Comparison of ENCODE assay signal across 8 cellular contexts in genomic region chr6:130018292-130018829, GRCh38. TPM values are rescaled to one million over a fixed set of nuclear protein-coding genes. Genes with fewer than 3 reads are reported as not detected.
DNase-seq lines count a peak whose midpoint lies in the region; ATAC-seq and TF ChIP-seq lines count a peak whose summit lies in the region.

TSS of gene L3MBTL3 (plus strand) at chr6:130018581. CDS start at chr6:130042700, 24,119 bp downstream.

- no peaks in the 10 kb centered on the region for H3K9me3 ChIP-seq in smooth muscle cell (replicated peaks; ENCODE audit: low read depth)

- TF ChIP-seq CTCF in activated B cell treated with CpG ODN at 0.5 μM for 24 hours (IDR thresholded peaks at IDR 0.05) (no peak), cardiac fibroblast (IDR thresholded peaks at IDR 0.05; ENCODE audit: low read depth, low read length) (no peak), smooth muscle cell (IDR thresholded peaks at IDR 0.05; ENCODE audit: borderline replicate concordance, insufficient read depth, poor library complexity, severe bottlenecking) (no peak)

- H3K4me1 ChIP-seq in smooth muscle cell (ENCODE audit: low read depth): no peaks in the 10 kb centered on the region

- H3K9ac ChIP-seq in smooth muscle cell (ENCODE audit: low read depth): peak within 1 kb of the TSS; percentile 67

- H3K4me3 ChIP-seq in cardiac fibroblast (replicated peaks in 1 of 2; ENCODE audit: low read depth in 2 of 2, low read length in 2 of 2) (peak within 1 kb of the TSS; percentile 78 to 83), smooth muscle cell (peak within 1 kb of the TSS; percentile 82)

- peak within 1 kb of the TSS; percentile 100 for H3K4me3 Mint-ChIP-seq in activated B cell treated with CpG ODN at 0.5 μM for 24 hours

- H4K20me1 ChIP-seq in smooth muscle cell (ENCODE audit: low read depth): peaks cover 12% of the 10 kb centered on the region

- H3K27me3 Mint-ChIP-seq in activated B cell treated with CpG ODN at 0.5 μM for 24 hours: no peaks in the 10 kb centered on the region

- peak within 1 kb of the TSS; percentile 94 for H3K4me2 ChIP-seq in smooth muscle cell

- H3K27me3 ChIP-seq in smooth muscle cell (ENCODE audit: low read depth): no peaks in the 10 kb centered on the region

- ATAC-seq in HG03060 (IDR thresholded peaks at IDR 0.05; ENCODE audit: low read depth, unreplicated experiment): peak; percentile 48
- ATAC-seq in activated B cell treated with CpG ODN at 0.5 μM for 24 hours (ENCODE audit: low read depth): peak; percentile 67

- intact Hi-C loops in activated B cell treated with CpG ODN at 0.5 μM for 24 hours (cut with micrococcal nuclease): loop anchor here (1.0 to 5.0 kb wide), 2 partner anchors 10 to 626 kb away; no protein-coding TSS in a partner anchor

- peak within 1 kb of the TSS; percentile 63 for H3K27ac ChIP-seq in smooth muscle cell (ENCODE audit: low read depth)

- peak within 1 kb of the TSS; percentile 99 for H2AFZ ChIP-seq in smooth muscle cell (ENCODE audit: low read depth)

- peaks cover 17% of the 10 kb centered on the region for H3K36me3 Mint-ChIP-seq in activated B cell treated with CpG ODN at 0.5 μM for 24 hours (ENCODE audit: low read depth)

- POLR2A ChIA-PET in activated B cell treated with CpG ODN at 0.5 μM for 24 hours (lab: Charles Lee): interaction anchor here (0.5 to 3.4 kb wide), 3 partner anchors 12 to 420 kb away, joined by 3 to 23 read pairs (median 5); no protein-coding TSS in a partner anchor

- CTCF ChIA-PET in activated B cell treated with CpG ODN at 0.5 μM for 24 hours (lab: Charles Lee): interaction anchor here (0.6 to 0.9 kb wide), 2 partner anchors 82 to 649 kb away, joined by 3 to 4 read pairs; no protein-coding TSS in a partner anchor

- H3K27ac Mint-ChIP-seq in activated B cell treated with CpG ODN at 0.5 μM for 24 hours: peak within 1 kb of the TSS; percentile 100

- peaks cover 20% of the 10 kb centered on the region for H3K79me2 ChIP-seq in smooth muscle cell (ENCODE audit: low read depth)

- no peaks in the 10 kb centered on the region for H3K36me3 ChIP-seq in smooth muscle cell (ENCODE audit: low read depth)

- H3K9me3 Mint-ChIP-seq in activated B cell treated with CpG ODN at 0.5 μM for 24 hours: no peaks in the 10 kb centered on the region

- DNase-seq in DMS79 treated with DMSO at 0.1 percent for 48 hours (lab: John Stamatoyannopoulos, UW): peak; percentile 54
- DNase-seq in DMS79 (lab: John Stamatoyannopoulos, UW): no peak
- DNase-seq in NCI-H2196 (lab: John Stamatoyannopoulos, UW; ENCODE audit: unreplicated experiment): peak; percentile 76
- peak; percentile 82 for DNase-seq in activated B cell treated with CpG ODN at 0.5 μM for 24 hours
- peak; percentile 86 to 89 for DNase-seq in cardiac fibroblast (ENCODE audit: low read depth in 2 of 2)
- DNase-seq in inferior parietal cortex (ENCODE audit: extremely low spot score): peak; percentile 88
- DNase-seq in smooth muscle cell (lab: John Stamatoyannopoulos, UW; ENCODE audit: unreplicated experiment): peak; percentile 69

- 2% methylated on average over 29 of the region's 29 CpGs for WGBS in smooth muscle cell (ENCODE audit: low lambda C conversion rate)

- peaks cover 4% of the 10 kb centered on the region for H3F3A ChIP-seq in smooth muscle cell (ENCODE audit: low read depth)

- H3K4me1 Mint-ChIP-seq in activated B cell treated with CpG ODN at 0.5 μM for 24 hours: peaks cover 19% of the 10 kb centered on the region

RNA-seq across cellular contexts. Expression of gene L3MBTL3, which starts in this region (rescaled TPM):
- total RNA-seq in activated B cell treated with CpG ODN at 0.5 μM for 24 hours (28.0 and 30.4 TPM in 2 replicates), smooth muscle cell (14.2 and 18.0 TPM in 2 replicates)
- polyA plus RNA-seq in smooth muscle cell: 4.1 and 5.4 TPM in 2 replicates
